ENCODE assay signal across 14 cellular contexts in the genomic region with DNA sequence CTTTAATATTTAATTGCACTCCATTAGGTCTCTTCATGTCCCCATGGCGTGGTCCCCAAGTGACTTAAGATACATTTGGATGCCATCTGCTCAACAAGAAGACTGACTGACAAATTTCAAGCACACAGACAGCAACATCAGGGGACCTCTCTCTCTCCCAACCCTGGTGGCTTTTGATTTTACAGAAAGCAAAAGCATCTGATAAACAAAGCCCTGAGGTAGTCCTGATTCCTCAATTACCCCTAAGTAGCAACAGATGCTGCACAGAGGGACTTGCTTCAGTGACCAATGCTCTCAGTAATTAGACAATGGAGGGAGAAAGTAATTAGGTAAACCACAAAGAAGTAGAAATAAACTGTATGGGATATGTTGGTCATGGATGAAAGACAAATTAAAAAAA.
DNase-seq lines count a peak whose midpoint lies in the region; ATAC-seq, FAIRE-seq and TF ChIP-seq lines count a peak whose summit lies in the region.
"Had no signal": no experiment of that assay in that cellular context is flagged by ENCODE, and none has a peak within 500 bp of the region (broad histone marks: within the 10 kb centered on the region; RNA-seq: fewer than 3 reads in every experiment).

No MANE protein-coding gene starts in this region.

- H3K27ac ChIP-seq in SK-N-SH (ENCODE audit: low read depth in 2 of 2, low read length in 1 of 2) (peak overlapping the region in 1 of 2 experiments; percentile 80; a peak in 1 of 4 replicates), neural progenitor cell (no peak overlapping the region)
- H3K27ac ChIP-seq: A549, BLaER1, HL-60 had no signal

- no peaks in the 10 kb centered on the region for H3K27me3 ChIP-seq in BE2C
- no peaks in the 10 kb centered on the region for H3K27me3 ChIP-seq in SK-N-SH (ENCODE audit: insufficient read depth)
- no peaks in the 10 kb centered on the region for H3K27me3 ChIP-seq in neural progenitor cell
- H3K27me3 ChIP-seq: BLaER1 had no signal

- DNase-seq in BE2C (peak; percentile 55), D721Med (ENCODE audit: insufficient read length, low spot score) (no peak), SK-N-SH (peak; percentile 47), neural progenitor cell (ENCODE audit: low spot score) (no peak), MCF 10A (ENCODE audit: unreplicated experiment) (no peak), KG1 (lab: John Stamatoyannopoulos, UW) (no peak)
- DNase-seq: DMS 273 treated with DMSO at 0.1 percent for 48 hours, H7 had no signal

- no peak overlapping the region for H3K4me3 ChIP-seq in BE2C (ENCODE audit: low read depth, low read length)
- H3K4me3 ChIP-seq in SK-N-SH (ENCODE audit: low read depth in 2 of 2, low read length in 1 of 2), result no peak overlapping the region
- H3K4me3 ChIP-seq in neural progenitor cell, result no peak overlapping the region
- H3K4me3 ChIP-seq: A549, BLaER1, GM23338 had no signal

- peaks cover 5% of the 10 kb centered on the region for H3K4me1 Mint-ChIP-seq in neural progenitor cell
- H3K4me1 Mint-ChIP-seq in MCF 10A (ENCODE audit: insufficient read depth, unreplicated experiment), result peaks cover 7% of the 10 kb centered on the region

- TF ChIP-seq CTCF in BE2C (IDR thresholded peaks at IDR 0.05; ENCODE audit: low read depth, low read length) (no peak), D721Med (IDR thresholded peaks at IDR 0.05; ENCODE audit: insufficient read depth, missing control alignments) (no peak), SK-N-SH (IDR thresholded peaks at IDR 0.05) (no peak), neural progenitor cell (IDR thresholded peaks at IDR 0.05) (no peak), MCF 10A (IDR thresholded peaks at IDR 0.05; ENCODE audit: unreplicated experiment) (no peak)

- no TSS peak for BruUV-seq in MCF 10A (replicated peaks; lab: Mats Ljungman, UMichigan)

- H3K9ac ChIP-seq in SK-N-SH, result no peak overlapping the region
- H3K9ac ChIP-seq in neural progenitor cell, result no peak overlapping the region
- H3K9ac ChIP-seq: BLaER1 had no signal

- no peaks in the 10 kb centered on the region for H3K9me2 ChIP-seq in SK-N-SH

- no peaks in the 10 kb centered on the region for H3K36me3 Mint-ChIP-seq in neural progenitor cell
- no peaks in the 10 kb centered on the region for H3K36me3 Mint-ChIP-seq in MCF 10A (ENCODE audit: insufficient read depth, unreplicated experiment)

- intact Hi-C loops in MCF 10A (cut with micrococcal nuclease), result no loop called here

- H3K79me2 ChIP-seq in SK-N-SH (ENCODE audit: insufficient read depth) (no peaks in the 10 kb centered on the region), neural progenitor cell (ENCODE audit: low read depth) (no peaks in the 10 kb centered on the region)

- H3F3A ChIP-seq in SK-N-SH (replicated peaks; ENCODE audit: insufficient read depth) (no peaks in the 10 kb centered on the region), neural progenitor cell (ENCODE audit: low read depth) (no peaks in the 10 kb centered on the region)

- peak in 1 of 2 experiments; percentile 87; a peak in 2 of 4 replicates for TF ChIP-seq EP300 in SK-N-SH (IDR thresholded peaks at IDR 0.05; ENCODE audit: borderline replicate concordance in 1 of 2, low read depth in 1 of 2, low read length in 1 of 2)

- CTCF ChIA-PET in SK-N-SH (lab: Yijun Ruan, JAX) (interaction anchor here (0.7 to 1.1 kb wide), 2 partner anchors 10 to 14 kb away, joined by 3 read pairs; no protein-coding TSS in a partner anchor), MCF 10A (lab: Yijun Ruan, JAX) (no interaction called here)

- H3K9me3 Mint-ChIP-seq in neural progenitor cell (no peaks in the 10 kb centered on the region), MCF 10A (ENCODE audit: unreplicated experiment) (no peaks in the 10 kb centered on the region)
- H3K9me3 Mint-ChIP-seq: GM23338 had no signal

- no peak overlapping the region for H3K4me3 Mint-ChIP-seq in neural progenitor cell
- no peak overlapping the region for H3K4me3 Mint-ChIP-seq in MCF 10A (ENCODE audit: unreplicated experiment)
- H3K4me3 Mint-ChIP-seq: GM23338 had no signal

- WGBS in SK-N-SH (ENCODE audit: low lambda C conversion rate), result 45% methylated on average over 1 of the region's 1 CpG

- H3K27ac Mint-ChIP-seq in neural progenitor cell (no peak overlapping the region), MCF 10A (ENCODE audit: low read depth, unreplicated experiment) (no peak overlapping the region)

- peak; percentile 14; the same call in 1 of the 2 replicates for TF ChIP-seq RAD21 in SK-N-SH (IDR thresholded peaks at IDR 0.05; ENCODE audit: low read length)

- no peak overlapping the region for H2AFZ ChIP-seq in SK-N-SH (ENCODE audit: low read depth)
- no peak overlapping the region for H2AFZ ChIP-seq in neural progenitor cell (replicated peaks)
- H2AFZ ChIP-seq: GM23338 had no signal

- POLR2A ChIA-PET in SK-N-SH (lab: Yijun Ruan, JAX) (no interaction called here), MCF 10A (lab: Yijun Ruan, JAX) (interaction anchor here (1.4 kb wide), 1 partner anchor 14 kb away, joined by 6 read pairs; no protein-coding TSS in a partner anchor)

- no peaks in the 10 kb centered on the region for H4K20me1 ChIP-seq in SK-N-SH (ENCODE audit: insufficient read depth)
- H4K20me1 ChIP-seq in neural progenitor cell (ENCODE audit: low read depth), result no peaks in the 10 kb centered on the region
- H4K20me1 ChIP-seq: BLaER1 had no signal

- H3K4me2 ChIP-seq in SK-N-SH (no peak overlapping the region), neural progenitor cell (peak overlapping the region; percentile 5)
- H3K4me2 ChIP-seq: A549, BLaER1, GM23338 had no signal

- H3K36me3 ChIP-seq in BE2C (no peaks in the 10 kb centered on the region), SK-N-SH (replicated peaks in 1 of 2; ENCODE audit: control insufficient read depth in 1 of 2, insufficient read depth in 2 of 2, low read length in 1 of 2) (no peaks in the 10 kb centered on the region), neural progenitor cell (no peaks in the 10 kb centered on the region)
- H3K36me3 ChIP-seq: BLaER1 had no signal

- H3K4me1 ChIP-seq in BE2C, result peaks cover 23% of the 10 kb centered on the region
- peaks cover 6 to 7% of the 10 kb centered on the region in 2 experiments; a peak in 3 of 4 replicates for H3K4me1 ChIP-seq in SK-N-SH (ENCODE audit: control insufficient read depth in 1 of 2, insufficient read depth in 2 of 2, low read depth in 1 of 2, low read length in 1 of 2)
- peaks cover 13% of the 10 kb centered on the region for H3K4me1 ChIP-seq in neural progenitor cell
- H3K4me1 ChIP-seq: BLaER1 had no signal

- no peaks in the 10 kb centered on the region for H3K27me3 Mint-ChIP-seq in neural progenitor cell (ENCODE audit: insufficient read depth, low read depth)
- H3K27me3 Mint-ChIP-seq in MCF 10A (ENCODE audit: insufficient read depth, unreplicated experiment), result no peaks in the 10 kb centered on the region

- FAIRE-seq in D721Med (lab: Jason Lieb, UNC), result peak; percentile 61
- FAIRE-seq: A549, GM18507 had no signal

- ATAC-seq in activated CD4-positive, CD25-positive, alpha-beta regulatory T cell treated with anti-CD3 and anti-CD28 coated beads, Interleukin-2, amount 50 U/mL, for 24 hours, result no peak
- ATAC-seq: A549, GM23338 had no signal

- H3K9me3 ChIP-seq in BE2C (no peaks in the 10 kb centered on the region), SK-N-SH (no peaks in the 10 kb centered on the region), neural progenitor cell (ENCODE audit: low read depth) (no peaks in the 10 kb centered on the region)
- H3K9me3 ChIP-seq: A549 had no signal

TF ChIP-seq in SK-N-SH, 30 proteins besides CTCF, POLR2A, EP300 and RAD21:
- TF ChIP-seq GATA2 (CRISPR knock-in tag; IDR thresholded peaks at IDR 0.05), result peak; percentile 85
- peak; percentile 68 for TF ChIP-seq FOXJ3 (CRISPR knock-in tag; IDR thresholded peaks at IDR 0.05)
- TF ChIP-seq TEAD4 (IDR thresholded peaks at IDR 0.05; ENCODE audit: borderline replicate concordance, insufficient read depth), result 0 out of 2 replicates have a peak, but pooled peaks have one; percentile 13
- TF ChIP-seq SIN3A (IDR thresholded peaks at IDR 0.05; ENCODE audit: borderline replicate concordance, low read depth, low read length), result no peak
- TF ChIP-seq RCOR1 (IDR thresholded peaks at IDR 0.05; ENCODE audit: low read length), result peak; percentile 74; the same call in 1 of the 2 replicates
- TF ChIP-seq CHD2 (IDR thresholded peaks at IDR 0.05; ENCODE audit: low read length, partially characterized antibody), result peak; percentile 71
- TF ChIP-seq POLR2AphosphoS5 (IDR thresholded peaks at IDR 0.05; ENCODE audit: low read depth, low read length), result no peak
- TF ChIP-seq TCF12 (IDR thresholded peaks at IDR 0.05), result peak; percentile 40; the same call in 1 of the 2 replicates

Comparison
In these comparisons a context has a peak if more than half of its experiments do, and no peak if none do; other contexts are left out.
1. DNase-seq: peak in BE2C (single experiment) and SK-N-SH (single experiment); none in D721Med (single experiment), neural progenitor cell (single experiment), MCF 10A (single experiment) and KG1 (single experiment).